In the genomic region with DNA sequence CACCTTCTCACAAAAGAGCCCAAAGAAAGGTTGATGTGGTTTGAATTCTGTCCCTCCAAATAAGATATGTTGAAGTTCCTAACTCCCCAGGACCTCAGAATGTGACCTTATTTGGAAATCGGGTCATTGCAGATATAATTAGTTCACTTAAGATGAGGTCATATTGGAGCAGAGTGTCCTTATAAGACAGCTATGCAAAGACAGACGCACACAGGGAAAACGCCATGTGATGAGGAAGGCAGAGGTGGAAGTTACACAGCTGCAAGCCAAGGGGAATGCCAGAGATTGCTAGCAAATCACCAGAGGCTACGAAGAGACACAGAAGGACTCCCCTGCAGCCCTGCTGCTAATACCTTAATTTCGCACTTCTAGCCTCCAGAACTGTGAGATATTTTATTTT, we compare ENCODE assay signal across 12 cellular contexts. TPM values are rescaled to one million over a fixed set of nuclear protein-coding genes. Genes with fewer than 3 reads are reported as not detected.
DNase-seq lines count a peak whose midpoint lies in the region; ATAC-seq, FAIRE-seq and TF ChIP-seq lines count a peak whose summit lies in the region.
"Had no signal": no experiment of that assay in that cellular context is flagged by ENCODE, and none has a peak within 500 bp of the region (broad histone marks: within the 10 kb centered on the region; RNA-seq: fewer than 3 reads in every experiment).

No MANE protein-coding gene starts in this region.

- H3K9ac ChIP-seq in HepG2 (ENCODE audit: insufficient read depth, low read depth, low read length) (no peak overlapping the region), neural progenitor cell (no peak overlapping the region)

- no TSS peak for BruUV-seq in HepG2 (replicated peaks; lab: Mats Ljungman, UMichigan)

- intact Hi-C loops in HepG2 (cut with micrococcal nuclease; ENCODE audit: unreplicated experiment) (no loop called here), right lobe of liver (cut with DNase I) (loop anchor here in 1 of 2 donors (5.0 kb wide), 1 partner anchor 59 kb away; no protein-coding TSS in a partner anchor), esophagus muscularis mucosa (cut with DNase I) (no loop called here)

- TF ChIP-seq POLR2A in HepG2 (IDR thresholded peaks at IDR 0.05; ENCODE audit: insufficient read depth in 1 of 2, low read depth in 2 of 2, low read length in 2 of 2) = no peak
- TF ChIP-seq POLR2A in right lobe of liver (IDR thresholded peaks at IDR 0.05) = no peak
- no peak for TF ChIP-seq POLR2A in esophagus muscularis mucosa (IDR thresholded peaks at IDR 0.05; ENCODE audit: low read depth)

- H3K27ac Mint-ChIP-seq in neural progenitor cell = no peak overlapping the region
- H3K27ac Mint-ChIP-seq: natural killer cell treated with Interleukin-12 subunit alpha and Interleukin-12 subunit beta and Interleukin-15 and Interleukin-18, amount 100 ng/mL, for 72 hours had no signal

- TF ChIP-seq EP300 in HepG2 (IDR thresholded peaks at IDR 0.05; ENCODE audit: low read depth in 2 of 2, low read length in 2 of 2) (no peak), HepG2 (CRISPR knock-in tag; IDR thresholded peaks at IDR 0.05; ENCODE audit: borderline replicate concordance) (no peak), esophagus muscularis mucosa (IDR thresholded peaks at IDR 0.05) (peak; percentile 85)

- H2AFZ ChIP-seq in HepG2 (ENCODE audit: low read length) = no peak overlapping the region
- no peak overlapping the region for H2AFZ ChIP-seq in neural progenitor cell (replicated peaks)

- H3K36me3 ChIP-seq in HepG2 (replicated peaks in 1 of 2; ENCODE audit: control insufficient read depth in 1 of 2, insufficient read depth in 2 of 2, low read length in 2 of 2) (no peaks in the 10 kb centered on the region), right lobe of liver (no peaks in the 10 kb centered on the region), esophagus muscularis mucosa (no peaks in the 10 kb centered on the region), neural progenitor cell (no peaks in the 10 kb centered on the region)

- TF ChIP-seq CTCF in HepG2 (CRISPR knock-in tag; IDR thresholded peaks at IDR 0.05) = no peak
- TF ChIP-seq CTCF in right lobe of liver (IDR thresholded peaks at IDR 0.05) = no peak
- no peak for TF ChIP-seq CTCF in esophagus muscularis mucosa (IDR thresholded peaks at IDR 0.05)
- no peak for TF ChIP-seq CTCF in neural progenitor cell (IDR thresholded peaks at IDR 0.05)

- no peak for TF ChIP-seq RAD21 in HepG2 (CRISPR knock-in tag; IDR thresholded peaks at IDR 0.05)

- H3K4me2 ChIP-seq in HepG2 (ENCODE audit: low read depth, low read length) = no peak overlapping the region
- H3K4me2 ChIP-seq in neural progenitor cell = peak overlapping the region; percentile 70

- no peaks in the 10 kb centered on the region for H3K9me3 Mint-ChIP-seq in neural progenitor cell
- H3K9me3 Mint-ChIP-seq: natural killer cell treated with Interleukin-12 subunit alpha and Interleukin-12 subunit beta and Interleukin-15 and Interleukin-18, amount 100 ng/mL, for 72 hours had no signal

- in situ Hi-C loops in HepG2 (cut with HindIII; ENCODE audit: extremely low pct_ligation_motif_present, low pct_unique_long_range_greater_than_20kb) = loop anchor here (5.0 kb wide), 1 partner anchor 64 kb away; the partner anchor contains the start of genes TAF5L and URB2

- H3K4me3 Mint-ChIP-seq in neural progenitor cell = no peak overlapping the region
- H3K4me3 Mint-ChIP-seq: natural killer cell treated with Interleukin-12 subunit alpha and Interleukin-12 subunit beta and Interleukin-15 and Interleukin-18, amount 100 ng/mL, for 72 hours had no signal

- H3F3A ChIP-seq in neural progenitor cell (ENCODE audit: low read depth) = peaks cover 29% of the 10 kb centered on the region

- DNase-seq in HepG2 (ENCODE audit: low spot score) = no peak
- DNase-seq in right lobe of liver = no peak
- DNase-seq in esophagus muscularis mucosa (ENCODE audit: extremely low spot score) = no peak
- no peak for DNase-seq in neural progenitor cell (ENCODE audit: low spot score)
- DNase-seq in NCI-H526 treated with DMSO at 0.1 percent for 48 hours (lab: John Stamatoyannopoulos, UW) = no peak
- DNase-seq in superior temporal gyrus (ENCODE audit: extremely low spot score) = no peak
- no peak for DNase-seq in NCI-H2227 (lab: John Stamatoyannopoulos, UW; ENCODE audit: unreplicated experiment)
- DNase-seq: NCI-H2081 treated with DMSO at 0.1 percent for 48 hours; stimulated activated CD4-positive, alpha-beta T cell treated with anti-CD3 and anti-CD28 coated beads, Interleukin-1b, Interleukin-23, amount 100 ng/mL, for 48 hours; stimulated activated naive CD8-positive, alpha-beta T cell treated with anti-CD3 and anti-CD28 coated beads, Interleukin-15, Interleukin-2, amounts not matched to agents 100 U/mL and 50 U/mL, for 24 hours had no signal

- peaks cover 19% of the 10 kb centered on the region for H3K4me1 Mint-ChIP-seq in neural progenitor cell

- CTCF ChIA-PET in HepG2 (lab: Yijun Ruan, JAX; ENCODE audit: low intra/inter-chr PET ratio, low total read pairs) = no interaction called here

- no peaks in the 10 kb centered on the region for H3K36me3 Mint-ChIP-seq in neural progenitor cell
- H3K36me3 Mint-ChIP-seq: natural killer cell treated with Interleukin-12 subunit alpha and Interleukin-12 subunit beta and Interleukin-15 and Interleukin-18, amount 100 ng/mL, for 72 hours had no signal

- H3K27ac ChIP-seq in HepG2 (ENCODE audit: extremely low read length, insufficient read depth, low read length) = no peak overlapping the region
- no peak overlapping the region for H3K27ac ChIP-seq in right lobe of liver
- peak overlapping the region; percentile 80 to 97 (median 88) for H3K27ac ChIP-seq in esophagus muscularis mucosa (replicated peaks in 1 of 4)
- no peak overlapping the region for H3K27ac ChIP-seq in neural progenitor cell

- H3K9me3 ChIP-seq in HepG2 (ENCODE audit: low read length) = no peaks in the 10 kb centered on the region
- no peaks in the 10 kb centered on the region for H3K9me3 ChIP-seq in right lobe of liver
- H3K9me3 ChIP-seq in esophagus muscularis mucosa = no peaks in the 10 kb centered on the region
- H3K9me3 ChIP-seq in neural progenitor cell (ENCODE audit: low read depth) = no peaks in the 10 kb centered on the region

- H3K27me3 ChIP-seq in HepG2 (ENCODE audit: control insufficient read depth in 1 of 2, insufficient read depth in 2 of 2, low read length in 2 of 2) (no peaks in the 10 kb centered on the region; a peak in 1 of 5 replicates), right lobe of liver (no peaks in the 10 kb centered on the region), esophagus muscularis mucosa (no peaks in the 10 kb centered on the region), neural progenitor cell (peaks cover 35% of the 10 kb centered on the region)

- FAIRE-seq in HepG2 (lab: Jason Lieb, UNC) = no peak

- H3K79me2 ChIP-seq in HepG2 (ENCODE audit: insufficient read depth, low read length) = no peaks in the 10 kb centered on the region
- no peaks in the 10 kb centered on the region for H3K79me2 ChIP-seq in neural progenitor cell (ENCODE audit: low read depth)

- POLR2A ChIA-PET in HepG2 (lab: Yijun Ruan, JAX) = no interaction called here

- no peaks in the 10 kb centered on the region for H4K20me1 ChIP-seq in HepG2 (ENCODE audit: insufficient read depth, low read length)
- peaks cover 6% of the 10 kb centered on the region for H4K20me1 ChIP-seq in neural progenitor cell (ENCODE audit: low read depth)

- H3K4me3 ChIP-seq in HepG2 (replicated peaks in 1 of 3; ENCODE audit: insufficient read depth in 1 of 3, low read depth in 2 of 3, low read length in 3 of 3) = no peak overlapping the region
- no peak overlapping the region for H3K4me3 ChIP-seq in right lobe of liver
- H3K4me3 ChIP-seq in esophagus muscularis mucosa = peak overlapping the region; percentile 39 to 47 (median 45)
- no peak overlapping the region for H3K4me3 ChIP-seq in neural progenitor cell

- peaks cover 5% of the 10 kb centered on the region for H3K27me3 Mint-ChIP-seq in neural progenitor cell (ENCODE audit: insufficient read depth, low read depth)

- WGBS in HepG2 (ENCODE audit: low lambda C conversion rate) = 18% methylated on average over 5 of the region's 5 CpGs
- 35% methylated on average over 5 of the region's 5 CpGs for WGBS in right lobe of liver (ENCODE audit: insufficient coverage, low coverage, low lambda C conversion rate, missing lambda C conversion rate)
- 29% methylated on average over 5 of the region's 5 CpGs for WGBS in esophagus muscularis mucosa

- H3K4me1 ChIP-seq in HepG2 (ENCODE audit: insufficient read depth, low read length) (peaks cover 22% of the 10 kb centered on the region), right lobe of liver (peaks cover 0 to 7% (median 0%) of the 10 kb centered on the region in 4 donors), esophagus muscularis mucosa (peaks cover 18 to 26% (median 24%) of the 10 kb centered on the region in 4 donors), neural progenitor cell (peaks cover 12% of the 10 kb centered on the region)

- no peak for ATAC-seq in HepG2
- ATAC-seq in right lobe of liver = no peak
- no peak for ATAC-seq in HG02973 (IDR thresholded peaks at IDR 0.05; ENCODE audit: unreplicated experiment)
- ATAC-seq: natural killer cell treated with Interleukin-12 subunit alpha and Interleukin-12 subunit beta and Interleukin-15 and Interleukin-18, amount 100 ng/mL, for 72 hours; stimulated activated naive CD8-positive, alpha-beta T cell treated with anti-CD3 and anti-CD28 coated beads, Interleukin-15, Interleukin-2, amounts not matched to agents 100 U/mL and 50 U/mL, for 24 hours had no signal

RNA-seq across cellular contexts. Expression of gene ABCB10, which starts 5.2 kb away (rescaled TPM):
- total RNA-seq in HepG2 (2016; rRNA removed; fragmentation: Illumina TruSeq; extraction: Trizol) (20.1 and 28.9 TPM in 2 replicates), right lobe of liver (10 to 100 TPM; 12.9 to 16.2 (median 13.7) TPM), esophagus muscularis mucosa (10 to 100 TPM; 14.1 to 28.7 (median 21.3) TPM), neural progenitor cell (ENCODE audit: low replicate concordance) (11.6 and 11.9 TPM in 2 replicates)
- total RNA-seq in HepG2 (2016; cell fraction: cytosol; rRNA removed; fragmentation: Illumina TruSeq; extraction: Trizol; ENCODE audit: low read depth) = 4.5 and 5.0 TPM in 2 replicates
- 18.7 and 27.5 TPM in 2 replicates for total RNA-seq in HepG2 (2016; cell fraction: insoluble cytoplasmic fraction; rRNA removed; fragmentation: Illumina TruSeq; extraction: Trizol)
- total RNA-seq in HepG2 (2016; cell fraction: membrane; rRNA removed; fragmentation: Illumina TruSeq; extraction: Trizol) = 11.6 and 14.5 TPM in 2 replicates
- 25.6 and 28.6 TPM in 2 replicates for total RNA-seq in HepG2 (2016; cell fraction: nucleus; rRNA removed; fragmentation: Illumina TruSeq; extraction: Trizol)
- 11.2 and 11.9 TPM in 2 replicates for polyA plus RNA-seq in HepG2 (2011; rRNA removed)
- polyA plus RNA-seq in HepG2 (2011; cell fraction: cytosol; rRNA removed) = 7.5 and 9.3 TPM in 2 replicates
- 5.5 and 7.1 TPM in 2 replicates for polyA plus RNA-seq in HepG2 (2011; cell fraction: nucleus; rRNA removed)
- polyA plus RNA-seq in HepG2 (2012) = 11.7 and 14.5 TPM in 2 replicates
- 2.3 and 2.6 TPM in 2 replicates for polyA plus RNA-seq in HepG2 (2016; cell fraction: cytosol; fragmentation: Illumina TruSeq; extraction: Trizol; ENCODE audit: low read depth)
- 19.6 and 20.3 TPM in 2 replicates for polyA plus RNA-seq in HepG2 (2016; cell fraction: insoluble cytoplasmic fraction; fragmentation: Illumina TruSeq; extraction: Trizol; ENCODE audit: low read depth)
- polyA plus RNA-seq in HepG2 (2016; cell fraction: membrane; fragmentation: Illumina TruSeq; extraction: Trizol; ENCODE audit: low read depth) = 6.7 and 7.3 TPM in 2 replicates
- polyA plus RNA-seq in HepG2 (2016; cell fraction: nucleus; fragmentation: Illumina TruSeq; extraction: Trizol; ENCODE audit: insufficient read depth, low read depth) = 33.1 and 36.0 TPM in 2 replicates
- polyA minus RNA-seq in HepG2 (2011; rRNA and poly(A)+ RNA removed; ENCODE audit: low replicate concordance) = 23.0 and 26.7 TPM in 2 replicates
- polyA minus RNA-seq in HepG2 (2011; cell fraction: cytosol; rRNA and poly(A)+ RNA removed) = 11.3 and 12.5 TPM in 2 replicates
- polyA minus RNA-seq in HepG2 (2011; cell fraction: nucleus; rRNA and poly(A)+ RNA removed) = 9.3 and 9.6 TPM in 2 replicates

RNA-seq across cellular contexts. Expression of gene NUP133, which starts 55.6 kb away (rescaled TPM):
- total RNA-seq in HepG2 (2016; rRNA removed; fragmentation: Illumina TruSeq; extraction: Trizol) (45.6 and 78.5 TPM in 2 replicates), right lobe of liver (10 to 100 TPM in 5 of 6 experiments, 1 to 10 TPM in 1; 8.5 to 14.4 (median 11.5) TPM), esophagus muscularis mucosa (10 to 100 TPM; 23.1 to 37.0 (median 24.3) TPM), neural progenitor cell (ENCODE audit: low replicate concordance) (65.3 and 89.3 TPM in 2 replicates)
- 9.6 and 10.7 TPM in 2 replicates for total RNA-seq in HepG2 (2016; cell fraction: cytosol; rRNA removed; fragmentation: Illumina TruSeq; extraction: Trizol; ENCODE audit: low read depth)
- total RNA-seq in HepG2 (2016; cell fraction: insoluble cytoplasmic fraction; rRNA removed; fragmentation: Illumina TruSeq; extraction: Trizol) = 46.9 and 76.4 TPM in 2 replicates
- total RNA-seq in HepG2 (2016; cell fraction: membrane; rRNA removed; fragmentation: Illumina TruSeq; extraction: Trizol) = 15.8 and 18.8 TPM in 2 replicates
- total RNA-seq in HepG2 (2016; cell fraction: nucleus; rRNA removed; fragmentation: Illumina TruSeq; extraction: Trizol) = 29.2 and 34.2 TPM in 2 replicates
- 16.8 and 17.7 TPM in 2 replicates for polyA plus RNA-seq in HepG2 (2011; rRNA removed)
- polyA plus RNA-seq in HepG2 (2011; cell fraction: cytosol; rRNA removed) = 8.1 and 10.3 TPM in 2 replicates
- polyA plus RNA-seq in HepG2 (2011; cell fraction: nucleus; rRNA removed) = 13.7 and 16.6 TPM in 2 replicates
- 14.1 and 16.5 TPM in 2 replicates for polyA plus RNA-seq in HepG2 (2012)
- polyA plus RNA-seq in HepG2 (2016; cell fraction: cytosol; fragmentation: Illumina TruSeq; extraction: Trizol; ENCODE audit: low read depth) = 2.5 and 2.6 TPM in 2 replicates
- 44.2 and 47.9 TPM in 2 replicates for polyA plus RNA-seq in HepG2 (2016; cell fraction: insoluble cytoplasmic fraction; fragmentation: Illumina TruSeq; extraction: Trizol; ENCODE audit: low read depth)
- polyA plus RNA-seq in HepG2 (2016; cell fraction: membrane; fragmentation: Illumina TruSeq; extraction: Trizol; ENCODE audit: low read depth) = 6.6 and 6.8 TPM in 2 replicates
- polyA plus RNA-seq in HepG2 (2016; cell fraction: nucleus; fragmentation: Illumina TruSeq; extraction: Trizol; ENCODE audit: insufficient read depth, low read depth) = 25.0 and 28.2 TPM in 2 replicates
- polyA minus RNA-seq in HepG2 (2011; rRNA and poly(A)+ RNA removed; ENCODE audit: low replicate concordance) = 30.6 and 31.0 TPM in 2 replicates
- 20.1 and 21.5 TPM in 2 replicates for polyA minus RNA-seq in HepG2 (2011; cell fraction: cytosol; rRNA and poly(A)+ RNA removed)
- polyA minus RNA-seq in HepG2 (2011; cell fraction: nucleus; rRNA and poly(A)+ RNA removed) = 30.6 and 37.9 TPM in 2 replicates

Comparison
In these comparisons a context has a peak if more than half of its experiments do, and no peak if none do; other contexts are left out.
1. H3K27ac ChIP-seq: peak in esophagus muscularis mucosa (4 of 4); none in HepG2 (single experiment), right lobe of liver (0 of 3) and neural progenitor cell (single experiment).
2. H3K4me3 ChIP-seq: peak in esophagus muscularis mucosa (4 of 4); none in HepG2 (0 of 3), right lobe of liver (0 of 3) and neural progenitor cell (single experiment).